ENCODE assay signal across 24 cellular contexts in the genomic region with DNA sequence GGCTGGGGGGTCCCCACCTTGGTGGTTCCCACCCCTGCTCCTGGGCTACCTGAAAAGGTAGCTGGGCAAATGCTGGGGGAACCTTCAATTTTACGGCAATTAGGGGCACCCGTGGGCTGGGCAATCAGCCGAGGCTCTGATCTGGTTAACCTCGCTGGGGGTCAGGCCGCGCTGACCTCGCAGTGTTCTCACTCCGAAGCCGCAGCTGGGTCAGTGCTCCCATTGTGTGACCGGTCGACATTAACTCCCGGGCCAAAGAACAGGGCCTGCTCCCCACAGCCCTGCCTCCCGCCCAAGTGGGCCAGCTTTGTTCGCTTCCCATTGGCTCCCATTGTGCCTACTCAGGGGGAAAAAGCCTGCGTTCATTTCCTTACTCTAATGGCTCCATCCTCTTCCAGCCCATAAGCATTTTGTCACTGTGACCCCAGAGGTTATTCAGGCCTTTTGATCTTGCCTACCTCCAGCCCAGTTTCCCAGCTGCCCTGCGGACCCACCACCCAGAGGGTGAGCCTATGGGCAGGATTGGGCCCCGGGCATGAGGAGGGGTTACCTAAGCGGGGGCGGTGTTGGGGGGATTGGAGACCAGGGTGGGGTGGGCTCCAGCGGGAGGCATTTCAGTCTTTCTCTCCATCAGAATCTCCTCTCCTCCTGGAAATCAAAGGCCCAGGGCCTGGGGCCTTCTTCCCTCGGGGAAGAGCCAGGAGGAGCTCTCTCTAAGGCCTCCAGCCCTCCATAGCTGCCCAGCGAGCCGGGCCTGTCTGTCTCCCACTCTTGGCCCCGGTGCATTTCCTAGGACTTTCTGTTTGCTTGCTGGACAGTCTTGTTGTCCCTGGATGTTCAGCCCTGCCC.
A peak's percentile ranks its signal among the peaks of the same experiment; 100 is the strongest.
DNase-seq lines count a peak whose midpoint lies in the region; ATAC-seq and TF ChIP-seq lines count a peak whose summit lies in the region.
"Had no signal": no experiment of that assay in that cellular context is flagged by ENCODE, and none has a peak within 500 bp of the region (broad histone marks: within the 10 kb centered on the region; RNA-seq: fewer than 3 reads in every experiment).

No MANE protein-coding gene starts in this region.

- H3K27ac ChIP-seq in GM23338 (ENCODE audit: low read depth), result no peak overlapping the region
- H3K27ac ChIP-seq: coronary artery, SJCRH30, thyroid gland, WERI-Rb-1 had no signal

- peak overlapping the region; percentile 74 for H2AFZ ChIP-seq in GM23338

- no peak overlapping the region for H3K27ac Mint-ChIP-seq in GM23338
- H3K27ac Mint-ChIP-seq: activated naive CD4-positive, alpha-beta T cell treated with anti-CD3 and anti-CD28 coated beads, Interleukin-2, amount 50 U/mL, for 24 hours; naive thymus-derived CD4-positive, alpha-beta T cell had no signal

- peaks cover 22% of the 10 kb centered on the region for H3K4me1 ChIP-seq in GM23338 (ENCODE audit: insufficient read depth)

- H3K4me3 ChIP-seq in GM23338, result no peak overlapping the region
- H3K4me3 ChIP-seq: coronary artery, GM12878, SJCRH30, thyroid gland had no signal

- TF ChIP-seq CTCF in GM23338 (conservative IDR thresholded peaks at IDR 0.05; ENCODE audit: low read depth in 2 of 2), result no peak

- no peak overlapping the region for H3K4me2 ChIP-seq in GM23338

- H3K4me3 Mint-ChIP-seq in GM23338, result no peak overlapping the region
- H3K4me3 Mint-ChIP-seq: activated naive CD4-positive, alpha-beta T cell treated with anti-CD3 and anti-CD28 coated beads, Interleukin-2, amount 50 U/mL, for 24 hours; naive thymus-derived CD4-positive, alpha-beta T cell had no signal

- H3K9me2 ChIP-seq in GM23338 (ENCODE audit: insufficient read depth), result no peaks in the 10 kb centered on the region

- peaks cover 8% of the 10 kb centered on the region for H3K27me3 Mint-ChIP-seq in GM23338 (ENCODE audit: insufficient read depth, low read depth, poor library complexity)
- H3K27me3 Mint-ChIP-seq: activated naive CD4-positive, alpha-beta T cell treated with anti-CD3 and anti-CD28 coated beads, Interleukin-2, amount 50 U/mL, for 24 hours had no signal

- H3K36me3 Mint-ChIP-seq in GM23338 (ENCODE audit: low read depth), result no peaks in the 10 kb centered on the region; the same call in 2 of the 3 replicates
- H3K36me3 Mint-ChIP-seq: activated naive CD4-positive, alpha-beta T cell treated with anti-CD3 and anti-CD28 coated beads, Interleukin-2, amount 50 U/mL, for 24 hours; naive thymus-derived CD4-positive, alpha-beta T cell had no signal

- no peaks in the 10 kb centered on the region for H3K27me3 ChIP-seq in GM23338 (ENCODE audit: insufficient read depth)
- H3K27me3 ChIP-seq: SJCRH30, thyroid gland had no signal

- intact Hi-C loops in sciatic nerve (cut with DNase I), result no loop called here

- no peaks in the 10 kb centered on the region for H3K9me3 Mint-ChIP-seq in GM23338
- H3K9me3 Mint-ChIP-seq: activated naive CD4-positive, alpha-beta T cell treated with anti-CD3 and anti-CD28 coated beads, Interleukin-2, amount 50 U/mL, for 24 hours; naive thymus-derived CD4-positive, alpha-beta T cell had no signal

- DNase-seq in GM23338 (ENCODE audit: low spot score) (no peak), ecto neural progenitor cell (ENCODE audit: low spot score) (peak; percentile 92), midbrain (lab: John Stamatoyannopoulos, UW) (peak; percentile 51), sciatic nerve (ENCODE audit: low spot score) (no peak), left lobe of liver (ENCODE audit: low spot score) (no peak), HT-29 (ENCODE audit: low spot score) (no peak)
- DNase-seq: ACHN; activated CD4-positive, alpha-beta T cell treated with anti-CD3 and anti-CD28 coated beads for 4 hours; DMS153; naive thymus-derived CD4-positive, alpha-beta T cell; NCI-H1694; NCI-H446 treated with DMSO at 0.1 percent for 48 hours; NCI-H774; small intestine; stimulated activated naive CD4-positive, alpha-beta T cell treated with Interleukin-2 at 50 U/mL for 16 hours; T-helper 9 cell; thyroid gland; WERI-Rb-1 had no signal

- H3F3A ChIP-seq in GM23338 (replicated peaks; ENCODE audit: low read depth), result no peaks in the 10 kb centered on the region

- ATAC-seq in GM23338, result no peak
- ATAC-seq in sciatic nerve, result peak; percentile 44
- no peak for ATAC-seq in GM18519 (IDR thresholded peaks at IDR 0.05; ENCODE audit: low FRiP score, unreplicated experiment)
- no peak for ATAC-seq in HG02885 (IDR thresholded peaks at IDR 0.05; ENCODE audit: poor library complexity, unreplicated experiment)
- no peak for ATAC-seq in left lobe of liver
- ATAC-seq: GM12878; naive thymus-derived CD4-positive, alpha-beta T cell had no signal

- H3K36me3 ChIP-seq in GM23338 (ENCODE audit: insufficient read depth), result no peaks in the 10 kb centered on the region
- H3K36me3 ChIP-seq: SJCRH30, thyroid gland, WERI-Rb-1 had no signal

- no peaks in the 10 kb centered on the region for H4K20me1 ChIP-seq in GM23338 (replicated peaks; ENCODE audit: insufficient read depth)

- H3K4me1 Mint-ChIP-seq in GM23338, result peaks cover 36% of the 10 kb centered on the region
- H3K4me1 Mint-ChIP-seq: activated naive CD4-positive, alpha-beta T cell treated with anti-CD3 and anti-CD28 coated beads, Interleukin-2, amount 50 U/mL, for 24 hours; naive thymus-derived CD4-positive, alpha-beta T cell had no signal

- no peaks in the 10 kb centered on the region for H3K79me2 ChIP-seq in GM23338 (replicated peaks; ENCODE audit: insufficient read depth)

TF ChIP-seq in GM23338, 12 proteins besides CTCF, POLR2A, EP300 and RAD21 (continues in another document):
- TF ChIP-seq CREB1 (CRISPR knock-in tag; IDR thresholded peaks at IDR 0.05; ENCODE audit: low read depth) (no peak), JUNB (IDR thresholded peaks at IDR 0.05; ENCODE audit: unreplicated experiment) (no peak), EZH2phosphoT487 (IDR thresholded peaks at IDR 0.05; ENCODE audit: unreplicated experiment) (no peak), STAT1 (IDR thresholded peaks at IDR 0.05; ENCODE audit: unreplicated experiment) (no peak)
- TF ChIP-seq, protein P1, sequence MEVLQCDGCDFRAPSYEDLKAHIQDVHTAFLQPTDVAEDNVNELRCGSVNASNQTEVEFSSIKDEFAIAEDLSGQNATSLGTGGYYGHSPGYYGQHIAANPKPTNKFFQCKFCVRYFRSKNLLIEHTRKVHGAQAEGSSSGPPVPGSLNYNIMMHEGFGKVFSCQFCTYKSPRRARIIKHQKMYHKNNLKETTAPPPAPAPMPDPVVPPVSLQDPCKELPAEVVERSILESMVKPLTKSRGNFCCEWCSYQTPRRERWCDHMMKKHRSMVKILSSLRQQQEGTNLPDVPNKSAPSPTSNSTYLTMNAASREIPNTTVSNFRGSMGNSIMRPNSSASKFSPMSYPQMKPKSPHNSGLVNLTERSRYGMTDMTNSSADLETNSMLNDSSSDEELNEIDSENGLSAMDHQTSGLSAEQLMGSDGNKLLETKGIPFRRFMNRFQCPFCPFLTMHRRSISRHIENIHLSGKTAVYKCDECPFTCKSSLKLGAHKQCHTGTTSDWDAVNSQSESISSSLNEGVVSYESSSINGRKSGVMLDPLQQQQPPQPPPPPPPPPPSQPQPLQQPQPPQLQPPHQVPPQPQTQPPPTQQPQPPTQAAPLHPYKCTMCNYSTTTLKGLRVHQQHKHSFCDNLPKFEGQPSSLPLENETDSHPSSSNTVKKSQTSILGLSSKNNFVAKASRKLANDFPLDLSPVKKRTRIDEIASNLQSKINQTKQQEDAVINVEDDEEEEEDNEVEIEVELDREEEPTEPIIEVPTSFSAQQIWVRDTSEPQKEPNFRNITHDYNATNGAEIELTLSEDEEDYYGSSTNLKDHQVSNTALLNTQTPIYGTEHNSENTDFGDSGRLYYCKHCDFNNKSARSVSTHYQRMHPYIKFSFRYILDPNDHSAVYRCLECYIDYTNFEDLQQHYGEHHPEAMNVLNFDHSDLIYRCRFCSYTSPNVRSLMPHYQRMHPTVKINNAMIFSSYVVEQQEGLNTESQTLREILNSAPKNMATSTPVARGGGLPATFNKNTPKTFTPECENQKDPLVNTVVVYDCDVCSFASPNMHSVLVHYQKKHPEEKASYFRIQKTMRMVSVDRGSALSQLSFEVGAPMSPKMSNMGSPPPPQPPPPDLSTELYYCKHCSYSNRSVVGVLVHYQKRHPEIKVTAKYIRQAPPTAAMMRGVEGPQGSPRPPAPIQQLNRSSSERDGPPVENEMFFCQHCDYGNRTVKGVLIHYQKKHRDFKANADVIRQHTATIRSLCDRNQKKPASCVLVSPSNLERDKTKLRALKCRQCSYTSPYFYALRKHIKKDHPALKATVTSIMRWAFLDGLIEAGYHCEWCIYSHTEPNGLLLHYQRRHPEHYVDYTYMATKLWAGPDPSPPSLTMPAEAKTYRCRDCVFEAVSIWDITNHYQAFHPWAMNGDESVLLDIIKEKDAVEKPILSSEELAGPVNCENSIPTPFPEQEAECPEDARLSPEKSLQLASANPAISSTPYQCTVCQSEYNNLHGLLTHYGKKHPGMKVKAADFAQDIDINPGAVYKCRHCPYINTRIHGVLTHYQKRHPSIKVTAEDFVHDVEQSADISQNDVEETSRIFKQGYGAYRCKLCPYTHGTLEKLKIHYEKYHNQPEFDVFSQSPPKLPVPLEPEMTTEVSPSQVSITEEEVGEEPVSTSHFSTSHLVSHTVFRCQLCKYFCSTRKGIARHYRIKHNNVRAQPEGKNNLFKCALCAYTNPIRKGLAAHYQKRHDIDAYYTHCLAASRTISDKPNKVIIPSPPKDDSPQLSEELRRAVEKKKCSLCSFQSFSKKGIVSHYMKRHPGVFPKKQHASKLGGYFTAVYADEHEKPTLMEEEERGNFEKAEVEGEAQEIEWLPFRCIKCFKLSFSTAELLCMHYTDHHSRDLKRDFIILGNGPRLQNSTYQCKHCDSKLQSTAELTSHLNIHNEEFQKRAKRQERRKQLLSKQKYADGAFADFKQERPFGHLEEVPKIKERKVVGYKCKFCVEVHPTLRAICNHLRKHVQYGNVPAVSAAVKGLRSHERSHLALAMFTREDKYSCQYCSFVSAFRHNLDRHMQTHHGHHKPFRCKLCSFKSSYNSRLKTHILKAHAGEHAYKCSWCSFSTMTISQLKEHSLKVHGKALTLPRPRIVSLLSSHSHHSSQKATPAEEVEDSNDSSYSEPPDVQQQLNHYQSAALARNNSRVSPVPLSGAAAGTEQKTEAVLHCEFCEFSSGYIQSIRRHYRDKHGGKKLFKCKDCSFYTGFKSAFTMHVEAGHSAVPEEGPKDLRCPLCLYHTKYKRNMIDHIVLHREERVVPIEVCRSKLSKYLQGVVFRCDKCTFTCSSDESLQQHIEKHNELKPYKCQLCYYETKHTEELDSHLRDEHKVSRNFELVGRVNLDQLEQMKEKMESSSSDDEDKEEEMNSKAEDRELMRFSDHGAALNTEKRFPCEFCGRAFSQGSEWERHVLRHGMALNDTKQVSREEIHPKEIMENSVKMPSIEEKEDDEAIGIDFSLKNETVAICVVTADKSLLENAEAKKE (CRISPR knock-in tag; IDR thresholded peaks at IDR 0.05), result no peak

Comparison
In these comparisons a context has a peak if more than half of its experiments do, and no peak if none do; other contexts are left out.
1. DNase-seq: peak in ecto neural progenitor cell (single experiment) and midbrain (single experiment); none in GM23338 (single experiment), sciatic nerve (single experiment), left lobe of liver (single experiment) and HT-29 (single experiment).